1 cellular context compared by ENCODE assay signal in the genomic region with DNA sequence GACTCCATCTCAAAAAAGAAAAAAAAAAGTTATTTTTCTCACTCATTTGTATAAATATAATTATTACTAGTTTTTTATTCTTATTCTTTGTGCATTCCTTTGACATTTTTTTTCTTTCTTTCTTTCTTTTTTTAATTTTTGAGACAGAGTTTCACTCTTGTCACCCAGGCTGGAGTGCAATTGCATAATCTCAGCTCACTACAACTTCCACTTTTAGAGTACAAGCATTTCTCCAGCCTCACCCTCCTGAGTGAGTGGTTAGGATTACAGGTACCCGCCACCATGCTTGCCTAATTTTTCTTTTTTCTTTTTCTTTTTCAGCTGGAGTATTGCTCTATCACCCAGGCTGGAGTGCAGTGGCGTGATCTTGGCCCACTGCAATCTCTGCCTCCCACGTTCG.
A peak's percentile ranks its signal among the peaks of the same experiment; 100 is the strongest.
TF ChIP-seq lines count a peak whose summit lies in the region.

No MANE protein-coding gene starts in this region.

TF ChIP-seq in K562, 482 proteins besides CTCF, POLR2A, EP300 and RAD21 (continued from another document):
- TF ChIP-seq, protein P1, sequence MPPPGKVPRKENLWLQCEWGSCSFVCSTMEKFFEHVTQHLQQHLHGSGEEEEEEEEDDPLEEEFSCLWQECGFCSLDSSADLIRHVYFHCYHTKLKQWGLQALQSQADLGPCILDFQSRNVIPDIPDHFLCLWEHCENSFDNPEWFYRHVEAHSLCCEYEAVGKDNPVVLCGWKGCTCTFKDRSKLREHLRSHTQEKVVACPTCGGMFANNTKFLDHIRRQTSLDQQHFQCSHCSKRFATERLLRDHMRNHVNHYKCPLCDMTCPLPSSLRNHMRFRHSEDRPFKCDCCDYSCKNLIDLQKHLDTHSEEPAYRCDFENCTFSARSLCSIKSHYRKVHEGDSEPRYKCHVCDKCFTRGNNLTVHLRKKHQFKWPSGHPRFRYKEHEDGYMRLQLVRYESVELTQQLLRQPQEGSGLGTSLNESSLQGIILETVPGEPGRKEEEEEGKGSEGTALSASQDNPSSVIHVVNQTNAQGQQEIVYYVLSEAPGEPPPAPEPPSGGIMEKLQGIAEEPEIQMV (tag; conservative IDR thresholded peaks at IDR 0.05; ENCODE audit: low read depth): no peak
- peak; percentile 65 for TF ChIP-seq CEBPB (tag; IDR thresholded peaks at IDR 0.05)
- no peak for TF ChIP-seq ZNF143 (CRISPR knock-in tag; IDR thresholded peaks at IDR 0.05)
TF ChIP-seq in K562: peak in this region for 2.
